8 cellular contexts compared by ENCODE assay signal in the genomic region with DNA sequence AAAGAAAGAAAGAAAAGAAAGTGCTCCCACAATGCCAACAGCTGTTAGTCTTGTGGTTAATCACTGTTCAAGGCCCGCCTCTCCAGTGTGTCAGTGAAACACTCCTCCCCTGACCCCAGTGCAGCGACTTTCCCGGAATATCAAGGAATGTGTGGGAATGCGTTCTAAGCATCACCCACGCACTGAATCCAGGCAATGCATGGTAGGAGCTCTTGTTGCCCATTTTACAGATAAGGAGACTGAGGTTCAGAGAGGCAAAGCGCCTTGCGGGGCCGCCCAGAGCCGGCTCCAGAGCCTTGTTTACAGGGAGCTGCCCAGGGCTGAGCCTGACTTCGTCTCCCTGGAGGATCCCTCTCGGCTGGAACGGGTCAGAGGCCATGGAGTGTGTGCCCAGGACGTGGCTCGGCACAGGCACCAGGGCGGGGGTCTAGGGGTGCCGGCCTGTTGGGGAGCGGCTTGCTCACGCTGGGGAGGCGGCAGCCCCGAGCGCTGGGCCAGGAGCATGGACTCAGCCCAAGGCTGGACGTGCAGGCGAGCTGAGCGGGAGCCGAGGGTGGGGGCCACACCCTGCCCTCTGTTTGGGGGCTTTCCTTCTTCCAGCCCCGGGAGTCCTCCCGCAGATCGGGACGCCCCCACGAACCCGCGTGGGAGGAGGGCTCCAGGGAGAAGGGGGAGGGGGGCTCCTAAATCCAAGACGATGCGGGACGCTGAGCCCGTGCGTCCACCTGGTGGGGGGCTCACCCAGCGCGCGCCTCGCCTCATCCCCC. TPM values are rescaled to one million over a fixed set of nuclear protein-coding genes. Genes with fewer than 3 reads are reported as not detected.
DNase-seq lines count a peak whose midpoint lies in the region; ATAC-seq and TF ChIP-seq lines count a peak whose summit lies in the region.

No MANE protein-coding gene starts in this region.

- peaks cover 4% of the 10 kb centered on the region; the same call in 1 of the 2 replicates for H3K79me2 ChIP-seq in PC-9 (ENCODE audit: low read depth)

- peaks cover 36% of the 10 kb centered on the region for H3K4me1 Mint-ChIP-seq in chondrocyte (ENCODE audit: low read depth)

- H3F3A ChIP-seq in PC-9 (ENCODE audit: insufficient read depth, low read depth), result peaks cover 29% of the 10 kb centered on the region

- no peaks in the 10 kb centered on the region for H3K9me2 ChIP-seq in PC-9 (ENCODE audit: insufficient read depth)

- peak; percentile 22 for DNase-seq in stimulated activated CD4-positive, alpha-beta T cell treated with anti-CD3 and anti-CD28 coated beads, Interleukin-4, amount 100 ng/mL, for 1 hour
- DNase-seq in stimulated activated CD4-positive, alpha-beta T cell treated with anti-CD3 and anti-CD28 coated beads, Interleukin-1b, Interleukin-23, amount 100 ng/mL, for 48 hours, result no peak
- DNase-seq in PC-9, result peak in 1 of 2 experiments; percentile 36
- DNase-seq in chondrocyte (ENCODE audit: low spot score), result peak; percentile 90
- no peak for DNase-seq in left lobe of liver (ENCODE audit: low spot score)
- peak in 9 of 49 donors; percentile 23 to 85 (median 42) for DNase-seq in substantia nigra (lab: John Stamatoyannopoulos, UW)
- no peak for DNase-seq in GM19238 (ENCODE audit: insufficient read length, low spot score)
- no peak for DNase-seq in activated gamma-delta T cell treated with Interleukin-2 at 50 U/mL for 16 hours

- H3K27ac ChIP-seq in PC-9, result no peak overlapping the region
- peak overlapping the region; percentile 69 for H3K27ac ChIP-seq in substantia nigra (ENCODE audit: low read depth, low read length, poor library complexity, severe bottlenecking)

- peaks cover 18% of the 10 kb centered on the region for H3K36me3 Mint-ChIP-seq in chondrocyte (ENCODE audit: low read depth)

- H3K4me3 Mint-ChIP-seq in chondrocyte (ENCODE audit: unreplicated experiment), result peak overlapping the region; percentile 85

- peak overlapping the region; percentile 91 for H3K4me3 ChIP-seq in PC-9

- peak overlapping the region; percentile 95 for H3K27ac Mint-ChIP-seq in chondrocyte (ENCODE audit: unreplicated experiment)

- H2AFZ ChIP-seq in PC-9, result peak overlapping the region; percentile 81

- peaks cover 23% of the 10 kb centered on the region; the same call in 1 of the 2 replicates for H3K4me1 ChIP-seq in PC-9 (replicated peaks; ENCODE audit: insufficient read depth)

- H3K4me2 ChIP-seq in PC-9, result peak overlapping the region; percentile 84

- POLR2A ChIA-PET in PC-9 (lab: Charles Lee; ENCODE audit: unreplicated experiment), result interaction anchor here (0.5 kb wide), 1 partner anchor 156 kb away, joined by 4 read pairs; no protein-coding TSS in a partner anchor

- peaks cover 13% of the 10 kb centered on the region for H3K36me3 ChIP-seq in PC-9 (ENCODE audit: low read depth)

- H4K20me1 ChIP-seq in PC-9 (ENCODE audit: insufficient read depth), result no peaks in the 10 kb centered on the region

- TSS peak; percentile 28 for BruUV-seq in PC-9 (replicated peaks; lab: Mats Ljungman, UMichigan)

- no peaks in the 10 kb centered on the region for H3K9me3 ChIP-seq in PC-9 (ENCODE audit: insufficient read depth, low read depth)

- no peak for TF ChIP-seq CTCF in PC-9 (conservative IDR thresholded peaks at IDR 0.05)
- no peak for TF ChIP-seq CTCF in chondrocyte (IDR thresholded peaks at IDR 0.05)

- intact Hi-C loops in PC-9 (cut with micrococcal nuclease; ENCODE audit: unreplicated experiment), result no loop called here

- H3K27me3 Mint-ChIP-seq in chondrocyte (ENCODE audit: low read depth), result no peaks in the 10 kb centered on the region

- H3K9me3 Mint-ChIP-seq in chondrocyte (ENCODE audit: low read depth), result no peaks in the 10 kb centered on the region

- ATAC-seq in left lobe of liver, result peak; percentile 62

- CTCF ChIA-PET in PC-9 (lab: Charles Lee), result no interaction called here

- no peaks in the 10 kb centered on the region for H3K27me3 ChIP-seq in PC-9 (ENCODE audit: insufficient read depth, low read depth)

RNA-seq across cellular contexts. Expression of a gene that starts 0.8 kb away (rescaled TPM):
- total RNA-seq in PC-9 (2021) (23.3 and 27.6 TPM in 2 replicates), chondrocyte (45.5 to 54.3 TPM (median 47.5 TPM) in 3 replicates), left lobe of liver (35.2 TPM)

RNA-seq across cellular contexts. Expression of a gene that starts 18.2 kb away (rescaled TPM):
- total RNA-seq in PC-9 (2021) (28.3 and 44.3 TPM in 2 replicates), chondrocyte (22.2 to 25.5 TPM (median 24.4 TPM) in 3 replicates), left lobe of liver (5.9 TPM)

RNA-seq across cellular contexts. Expression of a gene that starts 21.1 kb away (rescaled TPM):
- total RNA-seq in PC-9 (2021), result 84.5 and 86.8 TPM in 2 replicates
- total RNA-seq in chondrocyte, result 75.3 to 83.8 TPM (median 77.2 TPM) in 3 replicates
- total RNA-seq in left lobe of liver, result 42.6 TPM

RNA-seq across cellular contexts. Expression of a gene that starts 32.0 kb away (rescaled TPM):
- total RNA-seq in PC-9 (2021), result 21.9 and 22.5 TPM in 2 replicates
- 1.4 to 4.3 TPM (median 2.7 TPM) in 3 replicates for total RNA-seq in chondrocyte
- 0.40 TPM for total RNA-seq in left lobe of liver

RNA-seq across cellular contexts. Expression of a gene that starts 39.0 kb away (rescaled TPM):
- total RNA-seq in PC-9 (2021) (65.5 and 79.4 TPM in 2 replicates), chondrocyte (26.3 to 28.9 TPM (median 27.8 TPM) in 3 replicates), left lobe of liver (12.4 TPM)

Comparison
In these comparisons a context has a peak if more than half of its experiments do, and no peak if none do; other contexts are left out.
1. DNase-seq: peak in stimulated activated CD4-positive, alpha-beta T cell treated with anti-CD3 and anti-CD28 coated beads, Interleukin-4, amount 100 ng/mL, for 1 hour (single experiment) and chondrocyte (single experiment); none in stimulated activated CD4-positive, alpha-beta T cell treated with anti-CD3 and anti-CD28 coated beads, Interleukin-1b, Interleukin-23, amount 100 ng/mL, for 48 hours (single experiment), left lobe of liver (single experiment), GM19238 (single experiment) and activated gamma-delta T cell treated with Interleukin-2 at 50 U/mL for 16 hours (single experiment).